8 cellular contexts compared by ENCODE assay signal in genomic region chr3:179149951-179150350, GRCh38. TPM values are rescaled to one million over a fixed set of nuclear protein-coding genes. Genes with fewer than 3 reads are reported as not detected.
A peak's percentile ranks its signal among the peaks of the same experiment; 100 is the strongest.
DNase-seq lines count a peak whose midpoint lies in the region; ATAC-seq, FAIRE-seq and TF ChIP-seq lines count a peak whose summit lies in the region.

No MANE protein-coding gene starts in this region.

- no peak for FAIRE-seq in GM12892 (lab: Jason Lieb, UNC)

- no peak overlapping the region for H3K56ac ChIP-seq in mesendoderm (ENCODE audit: low read length)

- intact Hi-C loops in heart left ventricle (cut with DNase I) (loop anchor here in 9 of 10 donors (2.0 to 10.0 kb wide), 13 partner anchors 37 to 412 kb away; partner anchors contain the start of genes ZNF639 (in 3 of the 9), ACTL6A (in 2 of the 9) and ZMAT3 (in 2 of the 9)), left ventricle myocardium superior (cut with micrococcal nuclease) (no loop called here), vagina (cut with DNase I) (loop anchor here (2.0 to 5.0 kb wide), 2 partner anchors 112 to 173 kb away; partner anchors contain the start of gene ZNF639)

- 18 to 27% (median 21%) methylated on average over 4 of the region's 4 CpGs for WGBS in heart left ventricle, 4 donors
- 100% methylated on average over 1 of the region's 4 CpGs for WGBS in mesendoderm (ENCODE audit: extremely low coverage, insufficient coverage, low lambda C conversion rate)

- no peak overlapping the region for H3K23ac ChIP-seq in mesendoderm (ENCODE audit: low read length)

- no peak overlapping the region for H2BK5ac ChIP-seq in mesendoderm (ENCODE audit: low read length)

- H3K79me2 ChIP-seq in mesendoderm (ENCODE audit: control insufficient read depth, insufficient read depth, low read length), result peaks cover 28% of the 10 kb centered on the region

- H2AK5ac ChIP-seq in mesendoderm (ENCODE audit: low read length), result no peak overlapping the region

- H3K27ac ChIP-seq in heart left ventricle, result peak overlapping the region in 11 of 12 donors; percentile 94 to 99 (median 98)
- no peak overlapping the region for H3K27ac ChIP-seq in mesendoderm (ENCODE audit: low read depth, low read length)
- peak overlapping the region; percentile 99 for H3K27ac ChIP-seq in vagina

- H3K36me3 ChIP-seq in heart left ventricle, result no peaks in the 10 kb centered on the region
- H3K36me3 ChIP-seq in mesendoderm (ENCODE audit: control insufficient read depth, insufficient read depth, low read length), result no peaks in the 10 kb centered on the region
- no peaks in the 10 kb centered on the region for H3K36me3 ChIP-seq in vagina

- no peak overlapping the region for H2BK120ac ChIP-seq in mesendoderm (ENCODE audit: low read depth, low read length)

- TF ChIP-seq POLR2A in heart left ventricle (IDR thresholded peaks at IDR 0.05) (no peak), vagina (IDR thresholded peaks at IDR 0.05) (no peak), GM12892 (IDR thresholded peaks at IDR 0.05; ENCODE audit: low read depth, low read length) (no peak)

- no peak overlapping the region for H4K5ac ChIP-seq in mesendoderm (ENCODE audit: low read length)

- H3K27me3 ChIP-seq in heart left ventricle, result no peaks in the 10 kb centered on the region
- H3K27me3 ChIP-seq in mesendoderm (ENCODE audit: insufficient read depth, low read length, poor library complexity), result no peaks in the 10 kb centered on the region
- no peaks in the 10 kb centered on the region for H3K27me3 ChIP-seq in vagina

- DNase-seq in heart left ventricle (no peak), left ventricle myocardium superior (no peak), astrocyte of the spinal cord (ENCODE audit: low read depth, low spot score) (peak; percentile 8), mesendoderm (no peak), vagina (ENCODE audit: extremely low spot score in 2 of 2) (no peak), DMS114 treated with DMSO at 0.1 percent for 48 hours (lab: John Stamatoyannopoulos, UW; ENCODE audit: unreplicated experiment) (no peak), GM12892 (ENCODE audit: insufficient read length) (no peak)

- H3K9ac ChIP-seq in mesendoderm (ENCODE audit: low read length), result peak overlapping the region; percentile 89

- H3K4ac ChIP-seq in mesendoderm (ENCODE audit: low read depth, low read length), result no peak overlapping the region

- H2BK15ac ChIP-seq in mesendoderm (replicated peaks; ENCODE audit: low read depth), result no peak overlapping the region

- ATAC-seq in heart left ventricle (no peak), left ventricle myocardium superior (no peak), HG03097 (IDR thresholded peaks at IDR 0.05; ENCODE audit: low FRiP score, unreplicated experiment) (no peak)

- no peak overlapping the region for H3K4me2 ChIP-seq in mesendoderm (ENCODE audit: low read length)

- H3K4me1 ChIP-seq in heart left ventricle (peaks cover 0 to 46% (median 28%) of the 10 kb centered on the region in 12 donors), mesendoderm (ENCODE audit: control insufficient read depth, low read depth, low read length) (no peaks in the 10 kb centered on the region), vagina (peaks cover 39% of the 10 kb centered on the region)

- H3K4me3 ChIP-seq in heart left ventricle, result peak overlapping the region in 11 of 12 donors; percentile 83 to 97 (median 87)
- peak overlapping the region; percentile 77 for H3K4me3 ChIP-seq in astrocyte of the spinal cord (ENCODE audit: low read depth, low read length)
- H3K4me3 ChIP-seq in mesendoderm (ENCODE audit: low read length), result no peak overlapping the region
- peak overlapping the region; percentile 74 to 99 for H3K4me3 ChIP-seq in vagina

- no peak overlapping the region for H3K18ac ChIP-seq in mesendoderm (ENCODE audit: low read length)

- TF ChIP-seq CTCF in heart left ventricle (IDR thresholded peaks at IDR 0.05) (no peak), astrocyte of the spinal cord (IDR thresholded peaks at IDR 0.05; ENCODE audit: low read depth, low read length) (no peak), vagina (IDR thresholded peaks at IDR 0.05) (no peak)

- H4K8ac ChIP-seq in mesendoderm (ENCODE audit: low read depth, low read length), result no peak overlapping the region

- in situ Hi-C loops in astrocyte of the spinal cord (cut with HindIII; ENCODE audit: low sequenced_read_pairs), result loop anchor here (25.0 kb wide), 1 partner anchor 162 kb away; the partner anchor contains the start of gene ZNF639

- H3K79me1 ChIP-seq in mesendoderm (ENCODE audit: low read length), result peaks cover 7% of the 10 kb centered on the region

- H3K9me3 ChIP-seq in heart left ventricle (no peaks in the 10 kb centered on the region), vagina (no peaks in the 10 kb centered on the region)

RNA-seq across cellular contexts. Expression of gene PIK3CA, which starts 1.8 kb away (rescaled TPM):
- total RNA-seq in heart left ventricle (10 to 100 TPM; 13.9 to 28.0 (median 21.4) TPM), left ventricle myocardium superior (20.9 TPM), vagina (20.1 TPM)
- polyA plus RNA-seq in heart left ventricle, result 10 to 100 TPM in 1 of 2 donors, 1 to 10 TPM in 1; 3.1 to 10.5 TPM
- polyA plus RNA-seq in mesendoderm (2013, experiment 1 of 2), result 6.0 TPM
- polyA plus RNA-seq in mesendoderm (2013, experiment 2 of 2), result 6.4 TPM
- polyA plus RNA-seq in GM12892 (2012; ENCODE audit: missing spikeins), result 12.9 TPM
